In genomic region chr12:53476769-53477209, GRCh38 we compare ENCODE assay signal across 1 cellular context.
TF ChIP-seq lines count a peak whose summit lies in the region.

No MANE protein-coding gene starts in this region.

TF ChIP-seq in HepG2, 621 proteins besides CTCF, POLR2A, EP300 and RAD21:
- TF ChIP-seq POLR2AphosphoS2 (IDR thresholded peaks at IDR 0.05; ENCODE audit: low read depth, low read length): peak; percentile 10; the same call in 1 of the 2 replicates
- no peak for TF ChIP-seq KDM4B (CRISPR knock-in tag; IDR thresholded peaks at IDR 0.05)
- TF ChIP-seq ZBTB25 (CRISPR knock-in tag; IDR thresholded peaks at IDR 0.05): no peak
- no peak for TF ChIP-seq SRSF4 (IDR thresholded peaks at IDR 0.05; ENCODE audit: low read depth, low read length, poor library complexity, severe bottlenecking)
- TF ChIP-seq NCOA2 (CRISPR knock-in tag; IDR thresholded peaks at IDR 0.05): no peak
- TF ChIP-seq ZNF577 (CRISPR knock-in tag; IDR thresholded peaks at IDR 0.05; ENCODE audit: borderline replicate concordance, low read depth): no peak
- TF ChIP-seq ZNF660 (CRISPR knock-in tag; IDR thresholded peaks at IDR 0.05; ENCODE audit: borderline replicate concordance, low read depth): no peak
- TF ChIP-seq ZNF331 (CRISPR knock-in tag; IDR thresholded peaks at IDR 0.05): no peak
- TF ChIP-seq ARNT (IDR thresholded peaks at IDR 0.05): no peak
- no peak for TF ChIP-seq ZBTB1 (CRISPR knock-in tag; IDR thresholded peaks at IDR 0.05; ENCODE audit: borderline replicate concordance)
- no peak for TF ChIP-seq UBTF (CRISPR knock-in tag; IDR thresholded peaks at IDR 0.05)
- no peak for TF ChIP-seq ATF7 (IDR thresholded peaks at IDR 0.05)
- TF ChIP-seq ATF7 (CRISPR knock-in tag; IDR thresholded peaks at IDR 0.05): no peak
- TF ChIP-seq KLF15 (CRISPR knock-in tag; IDR thresholded peaks at IDR 0.05; ENCODE audit: borderline replicate concordance): no peak
- no peak for TF ChIP-seq PHF20 (CRISPR knock-in tag; IDR thresholded peaks at IDR 0.05)
- peak; percentile 14; the same call in 1 of the 2 replicates for TF ChIP-seq RBFOX2 (IDR thresholded peaks at IDR 0.05; ENCODE audit: low read depth, low read length)
- no peak for TF ChIP-seq CREBL2 (CRISPR knock-in tag; IDR thresholded peaks at IDR 0.05; ENCODE audit: borderline replicate concordance)
- TF ChIP-seq ZFP37 (CRISPR knock-in tag; IDR thresholded peaks at IDR 0.05; ENCODE audit: borderline replicate concordance): no peak
- no peak for TF ChIP-seq ZNF354B (CRISPR knock-in tag; IDR thresholded peaks at IDR 0.05)
- TF ChIP-seq GATA4 (IDR thresholded peaks at IDR 0.05; ENCODE audit: borderline replicate concordance, low read depth): no peak
- no peak for TF ChIP-seq JUND (CRISPR knock-in tag; IDR thresholded peaks at IDR 0.05)
- no peak for TF ChIP-seq ZBTB4 (CRISPR knock-in tag; IDR thresholded peaks at IDR 0.05; ENCODE audit: borderline replicate concordance)
- no peak for TF ChIP-seq MAFK (conservative IDR thresholded peaks at IDR 0.05 in 1 of 2, IDR thresholded peaks at IDR 0.05 in 1 of 2; ENCODE audit: low read length in 2 of 2)
- TF ChIP-seq ZNF24 (IDR thresholded peaks at IDR 0.05): no peak
- TF ChIP-seq SKIL (CRISPR knock-in tag; IDR thresholded peaks at IDR 0.05; ENCODE audit: borderline replicate concordance): no peak
- peak; percentile 59 for TF ChIP-seq RBM22 (optimal IDR thresholded peaks at IDR 0.05; ENCODE audit: low read length)
- TF ChIP-seq ZNF281 (CRISPR knock-in tag; IDR thresholded peaks at IDR 0.05; ENCODE audit: borderline replicate concordance): 0 out of 2 replicates have a peak, but pooled peaks have one; percentile 27
- no peak for TF ChIP-seq ZNF264 (CRISPR knock-in tag; IDR thresholded peaks at IDR 0.05)
